Comparison of ENCODE assay signal across 8 cellular contexts in genomic region chr6:26342106-26342999, GRCh38. TPM values are rescaled to one million over a fixed set of nuclear protein-coding genes. Genes with fewer than 3 reads are reported as not detected.
DNase-seq lines count a peak whose midpoint lies in the region; ATAC-seq and TF ChIP-seq lines count a peak whose summit lies in the region.

No MANE protein-coding gene starts in this region.

- no peaks in the 10 kb centered on the region for H3K9me3 ChIP-seq in A673 (ENCODE audit: low read depth, low read length, poor library complexity, severe bottlenecking)

- peaks cover 42% of the 10 kb centered on the region for H3K4me1 Mint-ChIP-seq in nephron progenitor cell

- no peaks in the 10 kb centered on the region for H3K36me3 Mint-ChIP-seq in nephron progenitor cell (ENCODE audit: low read depth)

- no peak overlapping the region for H3K27ac ChIP-seq in A673 (ENCODE audit: low read depth, low read length, poor library complexity, severe bottlenecking)

- no peak for TF ChIP-seq CTCF in A673 (conservative IDR thresholded peaks at IDR 0.05; ENCODE audit: low read depth, low read length)
- TF ChIP-seq CTCF in astrocyte of the cerebellum (IDR thresholded peaks at IDR 0.05; ENCODE audit: low read depth, low read length, missing control alignments): no peak
- TF ChIP-seq CTCF in nephron progenitor cell (IDR thresholded peaks at IDR 0.05): no peak

- peak; percentile 49 for ATAC-seq in GM19025 (IDR thresholded peaks at IDR 0.05; ENCODE audit: low read depth, unreplicated experiment)
- peak; percentile 66 for ATAC-seq in HG03575 (IDR thresholded peaks at IDR 0.05; ENCODE audit: extremely low read depth, insufficient number of reproducible peaks, low FRiP score, unreplicated experiment)

- BruUV-seq in A673 (replicated peaks; lab: Mats Ljungman, UMichigan): no TSS peak

- H3K4me3 ChIP-seq in A673 (ENCODE audit: low read depth, low read length, poor library complexity, severe bottlenecking): peak overlapping the region; percentile 34
- peak overlapping the region; percentile 28 for H3K4me3 ChIP-seq in astrocyte of the cerebellum (ENCODE audit: low read depth, low read length)

- no peaks in the 10 kb centered on the region for H3K36me3 ChIP-seq in A673 (ENCODE audit: insufficient read depth, low read length, poor library complexity, severe bottlenecking)

- peaks cover 24% of the 10 kb centered on the region for H3K27me3 Mint-ChIP-seq in nephron progenitor cell (ENCODE audit: low read depth, poor library complexity)

- DNase-seq in A673 (ENCODE audit: low spot score) (no peak), astrocyte of the cerebellum (ENCODE audit: low read depth) (no peak), nephron progenitor cell (no peak), midbrain (lab: John Stamatoyannopoulos, UW) (no peak), NCI-H2029 treated with DMSO at 0.1 percent for 48 hours (lab: John Stamatoyannopoulos, UW) (no peak), cerebellum (ENCODE audit: low spot score) (no peak)

- POLR2A ChIA-PET in A673 (lab: Charles Lee; ENCODE audit: low non-redundant PET): interaction anchor here (0.6 kb wide), 1 partner anchor 790 kb away, joined by 3 read pairs; a partner anchor contains a TSS

- H3K27ac Mint-ChIP-seq in nephron progenitor cell: no peak overlapping the region

- peak overlapping the region; percentile 86 for H3K4me3 Mint-ChIP-seq in nephron progenitor cell

- in situ Hi-C loops in astrocyte of the cerebellum (cut with HindIII; ENCODE audit: low sequenced_read_pairs): no loop called here

- no peaks in the 10 kb centered on the region for H3K9me3 Mint-ChIP-seq in nephron progenitor cell

- H3K27me3 ChIP-seq in A673 (replicated peaks; ENCODE audit: insufficient read depth, low read depth, low read length, poor library complexity): no peaks in the 10 kb centered on the region

- intact Hi-C loops in A673 (cut with micrococcal nuclease; ENCODE audit: unreplicated experiment): no loop called here

- peaks cover 4% of the 10 kb centered on the region for H3K4me1 ChIP-seq in A673 (ENCODE audit: insufficient read depth, low read length, poor library complexity, severe bottlenecking)

- CTCF ChIA-PET in A673 (lab: Charles Lee): interaction anchor here (0.5 to 1.7 kb wide), 14 partner anchors 11 to 836 kb away, joined by 3 to 33 read pairs (median 5); partner anchors contain the start of gene HMGN4

RNA-seq across cellular contexts. Expression of gene BTN3A2, which starts 22.6 kb away (rescaled TPM):
- total RNA-seq in A673 (2021): 19.1 and 23.2 TPM in 2 replicates
- 2.4 TPM for total RNA-seq in cerebellum

RNA-seq across cellular contexts. Expression of gene BTN2A2, which starts 40.6 kb away (rescaled TPM):
- total RNA-seq in A673 (2021): 16.3 and 25.5 TPM in 2 replicates
- total RNA-seq in cerebellum: 9.5 TPM

RNA-seq across cellular contexts. Expression of gene BTN3A1, which starts 59.7 kb away (rescaled TPM):
- total RNA-seq in A673 (2021): 14.2 and 14.8 TPM in 2 replicates
- total RNA-seq in cerebellum: 15.5 TPM
